Comparison of ENCODE assay signal across 8 cellular contexts in the genomic region with DNA sequence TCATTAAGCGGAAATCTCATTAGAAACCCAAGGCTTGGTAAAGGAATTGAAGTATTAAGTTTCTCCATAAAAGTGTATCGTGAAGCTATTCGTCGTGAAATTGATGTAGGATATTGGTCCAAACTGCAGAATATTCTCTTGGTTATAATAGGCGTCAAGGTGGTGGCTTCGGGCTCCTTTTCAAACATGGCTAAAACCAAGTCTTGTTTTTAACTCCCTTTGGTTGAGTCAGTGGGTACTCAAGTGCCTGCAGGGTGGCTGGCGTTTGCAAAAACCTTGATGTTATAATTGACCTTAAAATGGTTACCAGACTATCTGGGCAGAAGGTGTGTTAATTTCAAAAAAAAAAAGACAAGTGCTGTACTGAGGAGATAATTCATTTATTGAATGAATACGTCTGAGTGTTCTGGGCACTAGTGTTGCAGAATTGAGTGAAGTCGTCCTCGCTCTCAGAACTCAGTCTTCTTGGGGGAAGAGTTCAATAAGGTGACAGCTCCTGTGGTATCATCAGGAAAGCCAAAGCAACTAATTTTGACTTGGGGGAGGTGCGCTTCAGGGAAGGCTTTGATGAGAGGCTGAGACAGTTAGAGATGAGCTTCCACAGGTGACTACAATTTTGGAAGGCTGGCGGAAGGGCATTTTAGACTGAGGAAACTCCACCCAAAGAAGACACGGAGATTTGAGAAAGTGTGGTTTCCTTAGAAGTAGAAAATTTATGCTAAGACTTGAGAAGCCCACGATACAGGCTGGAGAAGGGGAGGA. TPM values are rescaled to one million over a fixed set of nuclear protein-coding genes. Genes with fewer than 3 reads are reported as not detected.
DNase-seq lines count a peak whose midpoint lies in the region; TF ChIP-seq lines count a peak whose summit lies in the region.

No MANE protein-coding gene starts in this region.

- H3K9me3 ChIP-seq in ES-I3 (ENCODE audit: control insufficient read depth, insufficient read depth, low read length) (no peaks in the 10 kb centered on the region), Peyer's patch (no peaks in the 10 kb centered on the region), endocrine pancreas (ENCODE audit: control insufficient read depth, low read length) (no peaks in the 10 kb centered on the region), osteoblast (ENCODE audit: low read depth, low read length) (no peaks in the 10 kb centered on the region)

- H3K36me3 ChIP-seq in ES-I3 (ENCODE audit: insufficient read depth, low read length) (no peaks in the 10 kb centered on the region), Peyer's patch (no peaks in the 10 kb centered on the region), endocrine pancreas (ENCODE audit: control insufficient read depth, insufficient read depth, low read length) (no peaks in the 10 kb centered on the region), osteoblast (ENCODE audit: insufficient read depth, low read length) (no peaks in the 10 kb centered on the region)

- H3K9ac ChIP-seq in ES-I3 (ENCODE audit: low read depth, low read length) (peak overlapping the region; percentile 92), endocrine pancreas (ENCODE audit: control insufficient read depth, insufficient read depth, low read length) (peak overlapping the region; percentile 60)

- peaks cover 57% of the 10 kb centered on the region for H3K79me2 ChIP-seq in osteoblast (ENCODE audit: insufficient read depth, low read length)

- H4K20me1 ChIP-seq in osteoblast (ENCODE audit: insufficient read depth, low read length) = peaks cover 25% of the 10 kb centered on the region

- TF ChIP-seq CTCF in Peyer's patch (IDR thresholded peaks at IDR 0.05) (no peak), osteoblast (IDR thresholded peaks at IDR 0.05; ENCODE audit: extremely low read depth, low read depth, low read length) (no peak)

- H3K4me1 ChIP-seq in ES-I3 (ENCODE audit: insufficient read depth, low read length) (peaks cover 19% of the 10 kb centered on the region), Peyer's patch (peaks cover 0 to 13% (median 4%) of the 10 kb centered on the region in 4 donors), endocrine pancreas (ENCODE audit: control insufficient read depth, insufficient read depth, low read length) (no peaks in the 10 kb centered on the region), osteoblast (ENCODE audit: insufficient read depth, low read length) (peaks cover 13% of the 10 kb centered on the region)

- TF ChIP-seq POLR2A in Peyer's patch (IDR thresholded peaks at IDR 0.05) = no peak

- H3K4me2 ChIP-seq in osteoblast (ENCODE audit: insufficient read depth, low read length) = peak overlapping the region; percentile 95

- H3K27me3 ChIP-seq in Peyer's patch = no peaks in the 10 kb centered on the region
- H3K27me3 ChIP-seq in endocrine pancreas (ENCODE audit: control insufficient read depth, insufficient read depth, low read length) = no peaks in the 10 kb centered on the region
- H3K27me3 ChIP-seq in osteoblast (ENCODE audit: insufficient read depth, low read length) = no peaks in the 10 kb centered on the region

- H3K27ac ChIP-seq in Peyer's patch (peak overlapping the region; percentile 85 to 93 (median 88)), osteoblast (ENCODE audit: low read depth, low read length) (peak overlapping the region; percentile 45), substantia nigra (ENCODE audit: low read depth, low read length, poor library complexity, severe bottlenecking) (no peak overlapping the region)

- peak overlapping the region; percentile 86 for H2AFZ ChIP-seq in osteoblast (ENCODE audit: low read length)

- DNase-seq in Peyer's patch (no peak), osteoblast (ENCODE audit: insufficient read length, low spot score, missing footprints) (peak; percentile 78), SKM-1 treated with dmso at 0.1 percent for 144 hours (lab: John Stamatoyannopoulos, UW; ENCODE audit: unreplicated experiment) (no peak), SIG-M5 (lab: John Stamatoyannopoulos, UW) (no peak), NCI-H1092 (lab: John Stamatoyannopoulos, UW) (no peak), substantia nigra (lab: John Stamatoyannopoulos, UW) (no peak)

- H3K4me3 ChIP-seq in Peyer's patch = peak overlapping the region; percentile 62 to 89 (median 82)
- H3K4me3 ChIP-seq in endocrine pancreas (ENCODE audit: control insufficient read depth, insufficient read depth, low read length) = peak overlapping the region; percentile 87
- H3K4me3 ChIP-seq in osteoblast (ENCODE audit: insufficient read depth, low read length) = peak overlapping the region; percentile 83

RNA-seq across cellular contexts. Expression of gene UBE2Q2, which starts 1.6 kb away (rescaled TPM):
- 10 to 100 TPM in 2 of 4 donors, 1 to 10 TPM in 2; 9.3 to 52.0 (median 12.2) TPM for total RNA-seq in Peyer's patch
- total RNA-seq in osteoblast = 66.2 and 67.2 TPM in 2 replicates

RNA-seq across cellular contexts. Expression of gene FBXO22, which starts 58.9 kb away (rescaled TPM):
- total RNA-seq in Peyer's patch (10 to 100 TPM in 3 of 4 donors, 1 to 10 TPM in 1; 8.3 to 21.4 (median 19.4) TPM), osteoblast (27.1 and 27.4 TPM in 2 replicates)
